ENCODE assay signal across 8 cellular contexts in the genomic region with DNA sequence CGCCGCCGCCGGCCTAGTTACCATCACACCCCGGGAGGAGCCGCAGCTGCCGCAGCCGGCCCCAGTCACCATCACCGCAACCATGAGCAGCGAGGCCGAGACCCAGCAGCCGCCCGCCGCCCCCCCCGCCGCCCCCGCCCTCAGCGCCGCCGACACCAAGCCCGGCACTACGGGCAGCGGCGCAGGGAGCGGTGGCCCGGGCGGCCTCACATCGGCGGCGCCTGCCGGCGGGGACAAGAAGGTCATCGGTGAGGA. TPM values are rescaled to one million over a fixed set of nuclear protein-coding genes. Genes with fewer than 3 reads are reported as not detected.
DNase-seq lines count a peak whose midpoint lies in the region; TF ChIP-seq lines count a peak whose summit lies in the region.
"Not testable (repeated sequence)": the region's sequence is repeated elsewhere in the genome, so short reads cannot be mapped to it uniquely, and the experiment has no call there.

No MANE protein-coding gene starts in this region.

- H3K4me1 Mint-ChIP-seq in activated CD4-positive, alpha-beta memory T cell treated with anti-CD3 and anti-CD28 coated beads, Interleukin-2, amount 10 ng/mL, durations not matched to agents 7 days and 5 days = peaks cover 52% of the 10 kb centered on the region

- H3K4me3 Mint-ChIP-seq in activated CD4-positive, alpha-beta memory T cell treated with anti-CD3 and anti-CD28 coated beads, Interleukin-2, amount 10 ng/mL, durations not matched to agents 7 days and 5 days = peak overlapping the region; percentile 97

- POLR2A ChIA-PET in activated CD4-positive, alpha-beta memory T cell treated with anti-CD3 and anti-CD28 coated beads, Interleukin-2, amount 10 ng/mL, durations not matched to agents 7 days and 5 days (lab: Charles Lee) = interaction anchor here (0.7 to 11.7 kb wide), 17 partner anchors 10 to 772 kb away, joined by 3 to 209 read pairs (median 4); partner anchors contain the start of genes C1orf50, HYI, P3H1 and PPIH

- peak overlapping the region; percentile 96 for H3K27ac Mint-ChIP-seq in activated CD4-positive, alpha-beta memory T cell treated with anti-CD3 and anti-CD28 coated beads, Interleukin-2, amount 10 ng/mL, durations not matched to agents 7 days and 5 days

- H3K27me3 Mint-ChIP-seq in activated CD4-positive, alpha-beta memory T cell treated with anti-CD3 and anti-CD28 coated beads, Interleukin-2, amount 10 ng/mL, durations not matched to agents 7 days and 5 days = not testable (repeated sequence)

- H3K9me3 Mint-ChIP-seq in activated CD4-positive, alpha-beta memory T cell treated with anti-CD3 and anti-CD28 coated beads, Interleukin-2, amount 10 ng/mL, durations not matched to agents 7 days and 5 days = not testable (repeated sequence)

- peaks cover 33% of the 10 kb centered on the region for H3K36me3 Mint-ChIP-seq in activated CD4-positive, alpha-beta memory T cell treated with anti-CD3 and anti-CD28 coated beads, Interleukin-2, amount 10 ng/mL, durations not matched to agents 7 days and 5 days (ENCODE audit: low read depth)

- CTCF ChIA-PET in activated CD4-positive, alpha-beta memory T cell treated with anti-CD3 and anti-CD28 coated beads, Interleukin-2, amount 10 ng/mL, durations not matched to agents 7 days and 5 days (lab: Charles Lee) = interaction anchor here (1.6 to 4.9 kb wide), 5 partner anchors 9 to 164 kb away, joined by 4 to 17 read pairs (median 13); partner anchors contain the start of genes C1orf50, P3H1, PPIH and ZNF691

- not testable (repeated sequence) for H3K27me3 ChIP-seq in iPS-15b (ENCODE audit: control insufficient read depth, insufficient read depth, low read length); neuron (ENCODE audit: insufficient read depth, low read length); transverse colon

- not testable (repeated sequence) for DNase-seq in HFF-Myc (ENCODE audit: extremely low read depth, low read depth); Jurkat, Clone E6-1 (ENCODE audit: low read depth, low spot score); activated CD4-positive, alpha-beta memory T cell treated with anti-CD3 and anti-CD28 coated beads, Interleukin-2, amount 10 ng/mL, durations not matched to agents 7 days and 5 days; coronary artery (ENCODE audit: low spot score); transverse colon

- not testable (repeated sequence) for H2AFZ ChIP-seq in neuron (ENCODE audit: low read depth, low read length)

- TF ChIP-seq CTCF in GM12875 (IDR thresholded peaks at IDR 0.05; ENCODE audit: borderline replicate concordance, insufficient read depth, low read depth, low read length); HFF-Myc (IDR thresholded peaks at IDR 0.05; ENCODE audit: low read depth, low read length, missing control alignments); coronary artery (IDR thresholded peaks at IDR 0.05); transverse colon (IDR thresholded peaks at IDR 0.05): not testable (repeated sequence)

- intact Hi-C loops in transverse colon (cut with DNase I; ENCODE audit: low total_unique reads) = not testable (repeated sequence)

- WGBS in transverse colon (ENCODE audit: low coverage in 1 of 2), 2 donors = 0% methylated on average over 3 of the region's 33 CpGs; no CpG with 5 or more reads in 1 of the 2 donors

- H3K9me3 ChIP-seq in iPS-15b (ENCODE audit: control insufficient read depth, insufficient read depth, low read length); neuron (ENCODE audit: low read length); transverse colon: not testable (repeated sequence)

- TF ChIP-seq POLR2A in transverse colon (IDR thresholded peaks at IDR 0.05) = not testable (repeated sequence)

- peak overlapping the region; percentile 71 for H3K4me3 ChIP-seq in GM12875 (ENCODE audit: low read depth, low read length)
- peak overlapping the region; percentile 92 for H3K4me3 ChIP-seq in HFF-Myc (replicated peaks; ENCODE audit: low read depth, low read length)
- peak overlapping the region; percentile 90 for H3K4me3 ChIP-seq in Jurkat, Clone E6-1 (ENCODE audit: low read length)
- peak overlapping the region; percentile 99 for H3K4me3 ChIP-seq in coronary artery
- H3K4me3 ChIP-seq in iPS-15b (ENCODE audit: low read depth, low read length) = peak overlapping the region; percentile 93
- peak overlapping the region; percentile 64 for H3K4me3 ChIP-seq in neuron (ENCODE audit: low read length)
- peak overlapping the region; percentile 82 to 96 (median 89) for H3K4me3 ChIP-seq in transverse colon

- not testable (repeated sequence) for H3K9ac ChIP-seq in iPS-15b (ENCODE audit: low read depth, low read length)

- not testable (repeated sequence) for H3K36me3 ChIP-seq in iPS-15b (ENCODE audit: control insufficient read depth, insufficient read depth, low read length); transverse colon
- H3K36me3 ChIP-seq in neuron (ENCODE audit: insufficient read depth, low read length) = peaks cover 29% of the 10 kb centered on the region

- not testable (repeated sequence) for TF ChIP-seq EP300 in transverse colon (IDR thresholded peaks at IDR 0.05; ENCODE audit: low read depth)

- in situ Hi-C loops in transverse colon (cut with MboI; ENCODE audit: low pct_ligation_motif_present in 1 of 4, low pct_unique_long_range_greater_than_20kb in 1 of 4, low sequenced_read_pairs in 3 of 4) = not testable (repeated sequence)

- H3K27ac ChIP-seq in coronary artery (peak overlapping the region; percentile 90 to 99), transverse colon (peak overlapping the region; percentile 96 to 98 (median 98))

- H3K4me1 ChIP-seq in iPS-15b (ENCODE audit: control insufficient read depth, insufficient read depth, low read length) (peaks cover 13% of the 10 kb centered on the region), neuron (ENCODE audit: insufficient read depth, low read length) (peaks cover 49% of the 10 kb centered on the region), transverse colon (peaks cover 38 to 53% (median 49%) of the 10 kb centered on the region in 4 donors)

RNA-seq across cellular contexts. Expression of gene YBX1, which starts 0.2 kb away (rescaled TPM):
- polyA plus RNA-seq in Jurkat, Clone E6-1 (2012; ENCODE audit: insufficient read depth, insufficient read length) = 1,423 TPM
- 100 to 1,000 TPM; 575 to 580 TPM for total RNA-seq in activated CD4-positive, alpha-beta memory T cell treated with anti-CD3 and anti-CD28 coated beads, Interleukin-2, amount 10 ng/mL, durations not matched to agents 7 days and 5 days
- total RNA-seq in transverse colon = 100 to 1,000 TPM; 288 to 403 (median 380) TPM

RNA-seq across cellular contexts. Expression of gene PPIH, which starts 24.2 kb away (rescaled TPM):
- 177 TPM for polyA plus RNA-seq in Jurkat, Clone E6-1 (2012; ENCODE audit: insufficient read depth, insufficient read length)
- 10 to 100 TPM; 71.3 to 71.4 TPM for total RNA-seq in activated CD4-positive, alpha-beta memory T cell treated with anti-CD3 and anti-CD28 coated beads, Interleukin-2, amount 10 ng/mL, durations not matched to agents 7 days and 5 days
- 10 to 100 TPM in 3 of 4 donors, not detected in 1; 16.9 to 26.5 (median 24.6) TPM for total RNA-seq in transverse colon

RNA-seq across cellular contexts. Expression of gene CLDN19, which starts 57.6 kb away (rescaled TPM):
- not detected for polyA plus RNA-seq in Jurkat, Clone E6-1 (2012; ENCODE audit: insufficient read depth, insufficient read length)
- total RNA-seq in activated CD4-positive, alpha-beta memory T cell treated with anti-CD3 and anti-CD28 coated beads, Interleukin-2, amount 10 ng/mL, durations not matched to agents 7 days and 5 days = not detected
- total RNA-seq in transverse colon = under 1 TPM in 1 of 4 donors, not detected in 3; 0.27 TPM
